14 cellular contexts compared by ENCODE assay signal in genomic region chr3:56694852-56695563, GRCh38. TPM values are rescaled to one million over a fixed set of nuclear protein-coding genes. Genes with fewer than 3 reads are reported as not detected.
A peak's percentile ranks its signal among the peaks of the same experiment; 100 is the strongest.
DNase-seq lines count a peak whose midpoint lies in the region; ATAC-seq, FAIRE-seq and TF ChIP-seq lines count a peak whose summit lies in the region.
"Had no signal": no experiment of that assay in that cellular context is flagged by ENCODE, and none has a peak within 500 bp of the region (broad histone marks: within the 10 kb centered on the region; RNA-seq: fewer than 3 reads in every experiment).

No MANE protein-coding gene starts in this region.

- intact Hi-C loops in endothelial cell of umbilical vein (cut with micrococcal nuclease), result no loop called here
- intact Hi-C loops in thyroid gland (cut with DNase I), result no loop called here

- H3K36me3 ChIP-seq in DOHH2 (ENCODE audit: control insufficient read depth, low read length) (no peaks in the 10 kb centered on the region), endothelial cell of umbilical vein (ENCODE audit: control insufficient read depth in 2 of 2, extremely low read depth in 1 of 2, insufficient read depth in 2 of 2, low read length in 2 of 2) (no peaks in the 10 kb centered on the region), thyroid gland (no peaks in the 10 kb centered on the region)

- H3K9me1 ChIP-seq in endothelial cell of umbilical vein (replicated peaks; ENCODE audit: control insufficient read depth, extremely low read depth, insufficient read depth, low read length), result no peaks in the 10 kb centered on the region

- no peaks in the 10 kb centered on the region for H3K9me2 ChIP-seq in DOHH2 (replicated peaks; ENCODE audit: control insufficient read depth, low read length)

- POLR2A ChIA-PET in endothelial cell of umbilical vein (lab: Charles Lee), result interaction anchor here (0.7 kb wide), 1 partner anchor 267 kb away, joined by 3 read pairs; no protein-coding TSS in a partner anchor

- ATAC-seq in HG03045 (IDR thresholded peaks at IDR 0.05; ENCODE audit: unreplicated experiment), result no peak
- ATAC-seq: stimulated activated memory B cell treated with anti-CD40 and anti-IgM and Interleukin-4, amounts not matched to agents 10 μg/mL and 1 μg/mL and 100 μg/mL, for 72 hours had no signal

- H3K4me2 ChIP-seq in DOHH2 (ENCODE audit: low read length) (peak overlapping the region; percentile 11), endothelial cell of umbilical vein (ENCODE audit: insufficient read depth, low read length) (no peak overlapping the region)

- H3K4me1 Mint-ChIP-seq in T-helper 1 cell treated with Interleukin-12 subunit alpha and Interleukin-12 subunit beta and Interleukin-4 antibody, amounts not matched to agents 30 μg/mL and 1 μg/mL, for 36 hours (ENCODE audit: low read depth), result peaks cover 35% of the 10 kb centered on the region

- DNase-seq in CD1c-positive myeloid dendritic cell (ENCODE audit: extremely low spot score) (peak; percentile 46), endothelial cell of umbilical vein (ENCODE audit: low read depth, low spot score) (no peak), NCI-H1930 (lab: John Stamatoyannopoulos, UW) (no peak), thyroid gland (no peak)
- no peak for DNase-seq in stimulated activated CD4-positive, alpha-beta T cell treated with anti-CD3 and anti-CD28 coated beads, Interleukin-4, amount 100 ng/mL, for 4 hours
- DNase-seq: NCI-H146; NCI-H526 treated with DMSO at 0.1 percent for 48 hours; right cardiac atrium; stimulated activated CD4-positive, alpha-beta T cell treated with anti-CD3 and anti-CD28 coated beads, Interleukin-4, amount 100 ng/mL, for 1 hour had no signal

- no peak overlapping the region for H3K9ac ChIP-seq in endothelial cell of umbilical vein (replicated peaks; ENCODE audit: extremely low read depth, insufficient read depth, low read length)

- H3F3A ChIP-seq in DOHH2 (ENCODE audit: control insufficient read depth, insufficient read depth), result 0 out of 2 replicates have a peak, but pooled peaks cover 2% of the 10 kb centered on the region

- no TSS peak for BruUV-seq in endothelial cell of umbilical vein (replicated peaks; lab: Mats Ljungman, UMichigan)

- no peaks in the 10 kb centered on the region for H3K27me3 Mint-ChIP-seq in T-helper 1 cell treated with Interleukin-12 subunit alpha and Interleukin-12 subunit beta and Interleukin-4 antibody, amounts not matched to agents 30 μg/mL and 1 μg/mL, for 36 hours (ENCODE audit: low read depth)
- H3K27me3 Mint-ChIP-seq: stimulated activated memory B cell treated with anti-CD40 and anti-IgM and Interleukin-4, amounts not matched to agents 10 μg/mL and 1 μg/mL and 100 μg/mL, for 72 hours had no signal

- H2AFZ ChIP-seq in endothelial cell of umbilical vein (ENCODE audit: low read depth, low read length), result no peak overlapping the region

- H3K9me3 Mint-ChIP-seq in T-helper 1 cell treated with Interleukin-12 subunit alpha and Interleukin-12 subunit beta and Interleukin-4 antibody, amounts not matched to agents 30 μg/mL and 1 μg/mL, for 36 hours, result no peaks in the 10 kb centered on the region
- H3K9me3 Mint-ChIP-seq: neural crest cell; stimulated activated memory B cell treated with anti-CD40 and anti-IgM and Interleukin-4, amounts not matched to agents 10 μg/mL and 1 μg/mL and 100 μg/mL, for 72 hours had no signal

- dilution Hi-C loops in endothelial cell of umbilical vein (cut with MboI; ENCODE audit: extremely low pct_ligation_motif_present, low sequenced_read_pairs), result no loop called here

- H3K27ac ChIP-seq in DOHH2 (ENCODE audit: low read depth, low read length), result no peak overlapping the region
- no peak overlapping the region for H3K27ac ChIP-seq in endothelial cell of umbilical vein (ENCODE audit: insufficient read depth, low read depth, low read length)
- no peak overlapping the region for H3K27ac ChIP-seq in thyroid gland

- H3K79me2 ChIP-seq in DOHH2 (ENCODE audit: control insufficient read depth, low read length) (no peaks in the 10 kb centered on the region), endothelial cell of umbilical vein (ENCODE audit: control insufficient read depth, insufficient read depth, low read length) (no peaks in the 10 kb centered on the region)

- H3K4me3 ChIP-seq in DOHH2 (ENCODE audit: low read length) (no peak overlapping the region), endothelial cell of umbilical vein (replicated peaks in 1 of 3; ENCODE audit: insufficient read depth in 1 of 3, low read depth in 1 of 3, low read length in 3 of 3) (no peak overlapping the region), thyroid gland (replicated peaks in 1 of 3) (no peak overlapping the region)

- CTCF ChIA-PET in endothelial cell of umbilical vein (lab: Charles Lee), result interaction anchor here (1.0 to 1.6 kb wide), 3 partner anchors 104 to 294 kb away, joined by 3 to 5 read pairs (median 5); partner anchors contain the start of gene ARHGEF3

- FAIRE-seq in endothelial cell of umbilical vein (lab: Jason Lieb, UNC), result peak; percentile 31

- H3K4me1 ChIP-seq in DOHH2 (ENCODE audit: control insufficient read depth, low read length) (peaks cover 40% of the 10 kb centered on the region), endothelial cell of umbilical vein (ENCODE audit: control insufficient read depth, extremely low read depth, insufficient read depth, low read length) (no peaks in the 10 kb centered on the region), thyroid gland (no peaks in the 10 kb centered on the region)

- H4K20me1 ChIP-seq in DOHH2 (ENCODE audit: control insufficient read depth, insufficient read depth, low read depth, low read length) (no peaks in the 10 kb centered on the region), endothelial cell of umbilical vein (replicated peaks; ENCODE audit: control insufficient read depth, extremely low read depth, insufficient read depth, low read length) (no peaks in the 10 kb centered on the region)

- TF ChIP-seq CTCF in DOHH2 (IDR thresholded peaks at IDR 0.05; ENCODE audit: low read depth, low read length, poor library complexity, severe bottlenecking) (no peak), endothelial cell of umbilical vein (IDR thresholded peaks at IDR 0.05; ENCODE audit: extremely low read depth in 1 of 2, insufficient read depth in 1 of 2, low read depth in 1 of 2, low read length in 2 of 2) (no peak), thyroid gland (IDR thresholded peaks at IDR 0.05) (no peak)

- H3K4me3 Mint-ChIP-seq in T-helper 1 cell treated with Interleukin-12 subunit alpha and Interleukin-12 subunit beta and Interleukin-4 antibody, amounts not matched to agents 30 μg/mL and 1 μg/mL, for 36 hours, result peak overlapping the region; percentile 9
- H3K4me3 Mint-ChIP-seq: neural crest cell; stimulated activated memory B cell treated with anti-CD40 and anti-IgM and Interleukin-4, amounts not matched to agents 10 μg/mL and 1 μg/mL and 100 μg/mL, for 72 hours had no signal

- H3K27me3 ChIP-seq in DOHH2 (ENCODE audit: control insufficient read depth, low read length), result no peaks in the 10 kb centered on the region
- no peaks in the 10 kb centered on the region for H3K27me3 ChIP-seq in endothelial cell of umbilical vein (ENCODE audit: control insufficient read depth in 2 of 2, insufficient read depth in 2 of 2, low read length in 2 of 2)
- no peaks in the 10 kb centered on the region for H3K27me3 ChIP-seq in thyroid gland

- no peaks in the 10 kb centered on the region for H3K9me3 ChIP-seq in DOHH2 (ENCODE audit: control insufficient read depth, insufficient read depth, low read length)
- H3K9me3 ChIP-seq in endothelial cell of umbilical vein (replicated peaks; ENCODE audit: control insufficient read depth, insufficient read depth, low read length), result no peaks in the 10 kb centered on the region
- no peaks in the 10 kb centered on the region for H3K9me3 ChIP-seq in thyroid gland

- WGBS in thyroid gland, 2 donors, result 63 to 68% methylated on average over 4 of the region's 4 CpGs

- H3K27ac Mint-ChIP-seq in T-helper 1 cell treated with Interleukin-12 subunit alpha and Interleukin-12 subunit beta and Interleukin-4 antibody, amounts not matched to agents 30 μg/mL and 1 μg/mL, for 36 hours, result peak overlapping the region; percentile 49
- H3K27ac Mint-ChIP-seq: stimulated activated memory B cell treated with anti-CD40 and anti-IgM and Interleukin-4, amounts not matched to agents 10 μg/mL and 1 μg/mL and 100 μg/mL, for 72 hours had no signal

- TF ChIP-seq POLR2A in endothelial cell of umbilical vein (IDR thresholded peaks at IDR 0.05; ENCODE audit: low read depth, low read length) (no peak), thyroid gland (IDR thresholded peaks at IDR 0.05) (no peak)

- H3K36me3 Mint-ChIP-seq in T-helper 1 cell treated with Interleukin-12 subunit alpha and Interleukin-12 subunit beta and Interleukin-4 antibody, amounts not matched to agents 30 μg/mL and 1 μg/mL, for 36 hours (ENCODE audit: low read depth), result no peaks in the 10 kb centered on the region
- H3K36me3 Mint-ChIP-seq: stimulated activated memory B cell treated with anti-CD40 and anti-IgM and Interleukin-4, amounts not matched to agents 10 μg/mL and 1 μg/mL and 100 μg/mL, for 72 hours had no signal

TF ChIP-seq in endothelial cell of umbilical vein, 7 proteins besides CTCF, POLR2A, EP300 and RAD21:
- TF ChIP-seq MAX (IDR thresholded peaks at IDR 0.05; ENCODE audit: insufficient read depth, insufficient read length) (no peak), JUN (IDR thresholded peaks at IDR 0.05; ENCODE audit: borderline replicate concordance, insufficient read depth, insufficient read length, low read depth) (no peak), POLR2AphosphoS5 (IDR thresholded peaks at IDR 0.05; ENCODE audit: insufficient read depth, low read depth, low read length) (no peak), MYC (IDR thresholded peaks at IDR 0.05; ENCODE audit: low read depth, low read length) (no peak), GATA2 (IDR thresholded peaks at IDR 0.05; ENCODE audit: insufficient read depth, insufficient read length, low read depth, low read length) (no peak), FOS (IDR thresholded peaks at IDR 0.05; ENCODE audit: borderline replicate concordance, insufficient read depth, low read length) (no peak), EZH2 (IDR thresholded peaks at IDR 0.05; ENCODE audit: borderline replicate concordance, low read depth, low read length, severe bottlenecking) (no peak)
TF ChIP-seq in endothelial cell of umbilical vein: peak in this region for 0.

RNA-seq across cellular contexts. Expression of gene TASOR, which starts 11.9 kb away (rescaled TPM):
- total RNA-seq in endothelial cell of umbilical vein, result 44.5 TPM in 2 replicates
- 9.7 and 11.2 TPM in 2 replicates for polyA plus RNA-seq in endothelial cell of umbilical vein
- polyA plus RNA-seq in endothelial cell of umbilical vein (2011; cell fraction: cytosol; rRNA removed), result 12.9 and 14.5 TPM in 2 replicates
- polyA plus RNA-seq in endothelial cell of umbilical vein (2011; cell fraction: nucleus; rRNA removed), result 32.3 and 36.9 TPM in 2 replicates
- 24.3 and 30.6 TPM in 2 replicates for polyA plus RNA-seq in endothelial cell of umbilical vein (2012)
- 53.8 and 54.6 TPM in 2 replicates for polyA minus RNA-seq in endothelial cell of umbilical vein
- 49.0 TPM for polyA minus RNA-seq in endothelial cell of umbilical vein (2011; cell fraction: cytosol; rRNA and poly(A)+ RNA removed)
- 29.0 and 42.2 TPM in 2 replicates for polyA minus RNA-seq in endothelial cell of umbilical vein (2011; cell fraction: nucleus; rRNA and poly(A)+ RNA removed)
- total RNA-seq in thyroid gland, result 100 to 1,000 TPM in 3 of 4 donors, 10 to 100 TPM in 1; 93.7 to 129 (median 103) TPM
